In genomic region chr7:73325424-73325823, GRCh38 we compare ENCODE assay signal across 1 cellular context.
TF ChIP-seq lines count a peak whose summit lies in the region.

No MANE protein-coding gene starts in this region.

TF ChIP-seq in liver, 16 proteins besides CTCF, POLR2A, EP300 and RAD21:
- TF ChIP-seq RXRA (IDR thresholded peaks at IDR 0.05) (peak in 1 of 2 donors; percentile 36), HNF4A (conservative IDR thresholded peaks at IDR 0.05) (peak in 1 of 2 donors; percentile 30), SP1 (IDR thresholded peaks at IDR 0.05) (peak; percentile 48)
